Comparison of ENCODE assay signal across 10 cellular contexts in the genomic region with DNA sequence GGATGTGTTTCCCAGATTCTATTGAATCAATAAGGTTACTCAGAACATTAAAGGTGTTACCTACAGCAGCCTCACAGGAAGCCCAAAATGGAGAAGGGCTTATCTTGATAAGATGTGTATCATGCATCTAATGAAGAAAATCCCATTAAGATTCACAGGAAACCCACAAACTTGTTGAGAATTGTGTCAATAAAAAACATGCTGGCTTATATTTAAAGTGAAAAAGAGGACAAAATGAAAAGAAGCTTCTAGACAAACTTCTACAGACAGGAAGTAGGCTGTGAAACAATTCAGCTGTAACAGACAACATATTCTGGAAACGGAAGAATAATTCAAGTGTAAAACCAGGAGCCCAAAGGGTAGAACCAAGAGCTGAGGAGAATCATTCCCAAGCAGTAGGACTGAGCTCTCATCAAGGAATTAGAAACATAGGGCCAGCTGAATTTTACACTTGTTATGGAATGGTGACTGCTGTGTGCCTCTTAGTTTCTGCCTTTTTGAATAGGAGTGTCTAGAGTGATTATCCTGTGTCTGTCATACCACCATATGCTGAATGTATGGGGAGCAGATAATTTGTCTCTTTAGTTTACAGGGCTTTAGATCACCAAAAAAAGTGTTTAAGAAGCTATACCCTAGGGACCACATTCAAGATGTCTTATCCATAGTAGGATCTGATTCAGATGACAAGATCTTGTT. TPM values are rescaled to one million over a fixed set of nuclear protein-coding genes. Genes with fewer than 3 reads are reported as not detected.
DNase-seq lines count a peak whose midpoint lies in the region; ATAC-seq and TF ChIP-seq lines count a peak whose summit lies in the region.
"Had no signal": no experiment of that assay in that cellular context is flagged by ENCODE, and none has a peak within 500 bp of the region (broad histone marks: within the 10 kb centered on the region; RNA-seq: fewer than 3 reads in every experiment).

No MANE protein-coding gene starts in this region.

- peak in 2 of 4 donors; percentile 13 to 21 for ATAC-seq in heart left ventricle
- ATAC-seq in Right ventricle myocardium inferior = no peak
- ATAC-seq in activated CD8-positive, alpha-beta T cell treated with anti-CD3 and anti-CD28 coated beads for 36 hours = peak; percentile 55

- H3K18ac ChIP-seq in mesenchymal stem cell (ENCODE audit: low read depth in 1 of 2, low read length in 2 of 2) = no peak overlapping the region

- no peak overlapping the region for H2BK15ac ChIP-seq in mesenchymal stem cell (ENCODE audit: low read depth, poor library complexity, severe bottlenecking)

- no peak overlapping the region for H4K8ac ChIP-seq in mesenchymal stem cell (ENCODE audit: low read length)

- H3K4me3 Mint-ChIP-seq in activated CD8-positive, alpha-beta T cell treated with anti-CD3 and anti-CD28 coated beads for 36 hours = peak overlapping the region; percentile 51

- H2AFZ ChIP-seq in mesenchymal stem cell (ENCODE audit: low read depth, low read length) = no peak overlapping the region

- no peaks in the 10 kb centered on the region for H3K27me3 ChIP-seq in heart left ventricle
- H3K27me3 ChIP-seq in mesenchymal stem cell (ENCODE audit: control insufficient read depth in 1 of 2, insufficient read depth in 1 of 2, low read length in 2 of 2) = no peaks in the 10 kb centered on the region
- H3K27me3 ChIP-seq in esophagus muscularis mucosa = no peaks in the 10 kb centered on the region

- no peak for TF ChIP-seq EP300 in esophagus muscularis mucosa (IDR thresholded peaks at IDR 0.05)

- peaks cover 0 to 88% (median 59%) of the 10 kb centered on the region in 12 donors for H3K4me1 ChIP-seq in heart left ventricle
- H3K4me1 ChIP-seq in mesenchymal stem cell (ENCODE audit: control insufficient read depth, insufficient read depth, low read depth, low read length) = peaks cover 4% of the 10 kb centered on the region
- peaks cover 60 to 73% (median 66%) of the 10 kb centered on the region in 4 donors for H3K4me1 ChIP-seq in esophagus muscularis mucosa

- peak overlapping the region; percentile 35 for H3K9ac ChIP-seq in mesenchymal stem cell (ENCODE audit: low read length)

- WGBS in heart left ventricle, 4 donors = 9 to 15% (median 11%) methylated on average over 1 of the region's 1 CpG
- WGBS in mesenchymal stem cell = 85% methylated on average over 1 of the region's 1 CpG
- WGBS in esophagus muscularis mucosa = 41% methylated on average over 1 of the region's 1 CpG

- no peaks in the 10 kb centered on the region for H3K9me3 Mint-ChIP-seq in activated CD8-positive, alpha-beta T cell treated with anti-CD3 and anti-CD28 coated beads for 36 hours

- H2AK5ac ChIP-seq in mesenchymal stem cell (ENCODE audit: low read length, severe bottlenecking) = no peak overlapping the region

- H3K4me3 ChIP-seq in heart left ventricle (peak overlapping the region in 1 of 12 donors; percentile 3), mesenchymal stem cell (ENCODE audit: insufficient read depth in 1 of 2, low read depth in 1 of 2, low read length in 2 of 2) (no peak overlapping the region), esophagus muscularis mucosa (no peak overlapping the region)

- intact Hi-C loops in heart left ventricle (cut with DNase I) = no loop called here
- intact Hi-C loops in Right ventricle myocardium inferior (cut with DNase I) = no loop called here
- intact Hi-C loops in activated CD8-positive, alpha-beta T cell treated with anti-CD3 and anti-CD28 coated beads for 36 hours (cut with micrococcal nuclease) = loop anchor here (10.0 kb wide), 1 partner anchor 81 kb away; the partner anchor contains the start of genes POLR1A and PTCD3
- intact Hi-C loops in esophagus muscularis mucosa (cut with DNase I) = no loop called here

- peaks cover 1% of the 10 kb centered on the region for H3K79me1 ChIP-seq in mesenchymal stem cell (replicated peaks; ENCODE audit: low read length, poor library complexity, severe bottlenecking)

- H3K27ac ChIP-seq in heart left ventricle (peak overlapping the region in 11 of 12 donors; percentile 9 to 78 (median 56)), mesenchymal stem cell (ENCODE audit: low read length, poor library complexity, severe bottlenecking) (peak overlapping the region; percentile 46), esophagus muscularis mucosa (replicated peaks in 1 of 4) (peak overlapping the region in 2 of 4 donors; percentile 0 to 41)

- H3K36me3 ChIP-seq in heart left ventricle (peaks cover 0 to 28% (median 13%) of the 10 kb centered on the region in 9 donors), mesenchymal stem cell (ENCODE audit: control insufficient read depth in 1 of 2, insufficient read depth in 2 of 2, low read depth in 1 of 2, low read length in 2 of 2) (peaks cover 4 to 30% of the 10 kb centered on the region in 2 experiments), esophagus muscularis mucosa (peaks cover 0 to 18% (median 8%) of the 10 kb centered on the region in 4 donors)

- H3K9me3 ChIP-seq in heart left ventricle (no peaks in the 10 kb centered on the region), mesenchymal stem cell (ENCODE audit: control insufficient read depth, low read length) (no peaks in the 10 kb centered on the region), esophagus muscularis mucosa (no peaks in the 10 kb centered on the region)

- TF ChIP-seq CTCF in heart left ventricle (IDR thresholded peaks at IDR 0.05) (no peak), esophagus muscularis mucosa (IDR thresholded peaks at IDR 0.05) (no peak), GM13977 (IDR thresholded peaks at IDR 0.05; ENCODE audit: extremely low read depth, insufficient read depth, missing control alignments) (no peak)
- no peak for TF ChIP-seq CTCF in activated CD8-positive, alpha-beta T cell treated with anti-CD3 and anti-CD28 coated beads for 36 hours (IDR thresholded peaks at IDR 0.05)

- no peak overlapping the region for H2BK12ac ChIP-seq in mesenchymal stem cell (ENCODE audit: low read length in 2 of 2)

- peaks cover 67% of the 10 kb centered on the region for H3K4me1 Mint-ChIP-seq in activated CD8-positive, alpha-beta T cell treated with anti-CD3 and anti-CD28 coated beads for 36 hours (ENCODE audit: low read depth)

- no peak overlapping the region for H3K23ac ChIP-seq in mesenchymal stem cell (ENCODE audit: low read length in 2 of 2)

- CTCF ChIA-PET in activated CD8-positive, alpha-beta T cell treated with anti-CD3 and anti-CD28 coated beads for 36 hours (lab: Charles Lee) = interaction anchor here (0.9 to 1.5 kb wide), 3 partner anchors 11 to 35 kb away, joined by 3 to 6 read pairs (median 3); no protein-coding TSS in a partner anchor

- in situ Hi-C loops in GM13977 (cut with MboI; ENCODE audit: low pct_unique_long_range_greater_than_20kb, low sequenced_read_pairs, unreplicated experiment) = no loop called here

- no peak overlapping the region for H2BK120ac ChIP-seq in mesenchymal stem cell (ENCODE audit: low read depth, low read length)

- peak overlapping the region; percentile 93 for H3K27ac Mint-ChIP-seq in activated CD8-positive, alpha-beta T cell treated with anti-CD3 and anti-CD28 coated beads for 36 hours

- no peak overlapping the region for H3K4ac ChIP-seq in mesenchymal stem cell (ENCODE audit: low read depth in 1 of 2, low read length in 2 of 2)

- POLR2A ChIA-PET in activated CD8-positive, alpha-beta T cell treated with anti-CD3 and anti-CD28 coated beads for 36 hours (lab: Charles Lee) = interaction anchor here (0.6 to 2.4 kb wide), 4 partner anchors 10 to 36 kb away, joined by 3 to 18 read pairs (median 3); partner anchors contain the start of genes IMMT and MRPL35

- DNase-seq in heart left ventricle = no peak
- no peak for DNase-seq in Right ventricle myocardium inferior (ENCODE audit: missing footprints)
- DNase-seq in activated CD8-positive, alpha-beta T cell treated with anti-CD3 and anti-CD28 coated beads for 36 hours = no peak
- no peak for DNase-seq in mesenchymal stem cell
- DNase-seq in esophagus muscularis mucosa (ENCODE audit: extremely low spot score) = no peak
- DNase-seq in DMS79 treated with DMSO at 0.1 percent for 48 hours (lab: John Stamatoyannopoulos, UW) = no peak
- DNase-seq in DMS79 (lab: John Stamatoyannopoulos, UW) = no peak
- DNase-seq in GM13977 (ENCODE audit: low spot score) = no peak
- DNase-seq: activated CD4-positive, CD25-positive, alpha-beta regulatory T cell; NCI-H187 treated with DMSO at 0.1 percent for 48 hours had no signal

- no peak overlapping the region for H3K4me2 ChIP-seq in mesenchymal stem cell (ENCODE audit: low read length, poor library complexity, severe bottlenecking)

- peaks cover 36% of the 10 kb centered on the region for H3K36me3 Mint-ChIP-seq in activated CD8-positive, alpha-beta T cell treated with anti-CD3 and anti-CD28 coated beads for 36 hours (ENCODE audit: low read depth)

- TF ChIP-seq POLR2A in heart left ventricle (IDR thresholded peaks at IDR 0.05) (no peak), esophagus muscularis mucosa (IDR thresholded peaks at IDR 0.05; ENCODE audit: low read depth) (no peak)

- H3K14ac ChIP-seq in mesenchymal stem cell (ENCODE audit: low read length in 2 of 2) = no peak overlapping the region

- H2BK5ac ChIP-seq in mesenchymal stem cell (ENCODE audit: low read depth, low read length, poor library complexity, severe bottlenecking) = no peak overlapping the region

- H3K27me3 Mint-ChIP-seq in activated CD8-positive, alpha-beta T cell treated with anti-CD3 and anti-CD28 coated beads for 36 hours = no peaks in the 10 kb centered on the region

- no peak overlapping the region for H4K91ac ChIP-seq in mesenchymal stem cell (ENCODE audit: low read length)

RNA-seq across cellular contexts. Expression of gene IMMT, which starts 9.6 kb away (rescaled TPM):
- total RNA-seq in heart left ventricle = 100 to 1,000 TPM; 180 to 315 (median 231) TPM
- polyA plus RNA-seq in heart left ventricle = 100 to 1,000 TPM in 1 of 2 donors, 10 to 100 TPM in 1; 62.0 to 169 TPM
- total RNA-seq in Right ventricle myocardium inferior = 287 TPM
- total RNA-seq in activated CD8-positive, alpha-beta T cell treated with anti-CD3 and anti-CD28 coated beads for 36 hours = 100 to 1,000 TPM; 143 to 144 TPM
- 77.0 TPM for polyA plus RNA-seq in mesenchymal stem cell (2013, experiment 1 of 2)
- polyA plus RNA-seq in mesenchymal stem cell (2013, experiment 2 of 2) = 76.1 TPM
- total RNA-seq in esophagus muscularis mucosa = 10 to 100 TPM; 53.5 to 68.1 (median 66.6) TPM

RNA-seq across cellular contexts. Expression of gene MRPL35, which starts 13.6 kb away (rescaled TPM):
- total RNA-seq in heart left ventricle = 100 to 1,000 TPM in 3 of 9 donors, 10 to 100 TPM in 6; 32.8 to 159 (median 79.3) TPM
- 10 to 100 TPM; 51.6 to 90.5 TPM for polyA plus RNA-seq in heart left ventricle
- total RNA-seq in Right ventricle myocardium inferior = 96.9 TPM
- 10 to 100 TPM; 86.8 to 87.0 TPM for total RNA-seq in activated CD8-positive, alpha-beta T cell treated with anti-CD3 and anti-CD28 coated beads for 36 hours
- polyA plus RNA-seq in mesenchymal stem cell (2013, experiment 1 of 2) = 35.3 TPM
- 39.0 TPM for polyA plus RNA-seq in mesenchymal stem cell (2013, experiment 2 of 2)
- total RNA-seq in esophagus muscularis mucosa = 10 to 100 TPM; 28.0 to 37.8 (median 32.4) TPM
